In the genomic region with DNA sequence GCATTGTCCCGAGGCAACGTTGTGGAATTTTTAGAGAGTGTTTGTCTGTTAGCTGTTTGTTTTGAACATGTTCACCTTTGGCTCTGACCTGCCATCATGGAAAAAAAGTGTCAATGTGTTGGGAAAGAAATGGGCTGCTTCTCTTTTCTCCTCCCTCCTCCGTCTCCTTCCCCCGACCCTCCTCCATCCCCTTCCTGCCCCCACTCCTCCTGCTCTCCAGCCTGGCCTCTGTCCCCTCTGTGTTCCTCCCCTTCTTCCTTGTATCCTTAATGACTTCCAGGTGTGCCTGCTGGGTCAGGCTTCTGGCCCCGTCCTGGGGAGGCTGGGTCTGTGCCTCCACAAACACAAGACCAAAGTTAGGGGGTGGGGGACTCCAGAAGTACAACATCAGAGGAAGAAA, we compare ENCODE assay signal across 25 cellular contexts.
"Had no signal": no experiment of that assay in that cellular context is flagged by ENCODE, and none has a peak within 500 bp of the region (broad histone marks: within the 10 kb centered on the region; RNA-seq: fewer than 3 reads in every experiment).

No MANE protein-coding gene starts in this region.

- H3K36me3 ChIP-seq: lower lobe of right lung, neural progenitor cell, ovary, right atrium auricular region, right lobe of liver, tibial nerve, vagina had no signal

- H3K27ac ChIP-seq: lower lobe of right lung, neural progenitor cell, ovary, right atrium auricular region, right lobe of liver, skin epidermis, vagina had no signal

- H3K4me1 ChIP-seq: lower lobe of right lung, right atrium auricular region, right lobe of liver, vagina had no signal

- H3K27ac Mint-ChIP-seq: neural progenitor cell; progenitor cell of endocrine pancreas; stimulated activated naive CD8-positive, alpha-beta T cell treated with anti-CD3 and anti-CD28 coated beads, Interleukin-15, Interleukin-2, amounts not matched to agents 100 ng/mL and 50 ng/mL, for 24 hours; type B pancreatic cell had no signal

- H3K9me3 ChIP-seq: lower lobe of right lung, ovary, right atrium auricular region, right lobe of liver, tibial nerve, vagina had no signal

- H3K9me3 Mint-ChIP-seq: naive thymus-derived CD8-positive, alpha-beta T cell; neural progenitor cell; stimulated activated naive CD8-positive, alpha-beta T cell treated with anti-CD3 and anti-CD28 coated beads, Interleukin-15, Interleukin-2, amounts not matched to agents 100 ng/mL and 50 ng/mL, for 24 hours; type B pancreatic cell had no signal

- H3K27me3 ChIP-seq: neural progenitor cell, ovary, right atrium auricular region, right lobe of liver, tibial nerve, vagina had no signal

- H3K4me3 Mint-ChIP-seq: naive thymus-derived CD8-positive, alpha-beta T cell; nephron progenitor cell; neural progenitor cell; stimulated activated naive CD8-positive, alpha-beta T cell treated with anti-CD3 and anti-CD28 coated beads, Interleukin-15, Interleukin-2, amounts not matched to agents 100 ng/mL and 50 ng/mL, for 24 hours; type B pancreatic cell had no signal

- H3K36me3 Mint-ChIP-seq: naive thymus-derived CD8-positive, alpha-beta T cell; neural progenitor cell; type B pancreatic cell had no signal

- H3K4me1 Mint-ChIP-seq: naive thymus-derived CD8-positive, alpha-beta T cell had no signal

- H3K27me3 Mint-ChIP-seq: naive thymus-derived CD8-positive, alpha-beta T cell; stimulated activated naive CD8-positive, alpha-beta T cell treated with anti-CD3 and anti-CD28 coated beads, Interleukin-15, Interleukin-2, amounts not matched to agents 100 ng/mL and 50 ng/mL, for 24 hours had no signal

- H3K4me3 ChIP-seq: lower lobe of right lung, neural progenitor cell, ovary, right atrium auricular region, right lobe of liver, skin epidermis, tibial nerve, vagina had no signal

- ATAC-seq: left ventricle myocardium superior; lower lobe of right lung; naive thymus-derived CD8-positive, alpha-beta T cell had no signal

- DNase-seq: head of caudate nucleus; hippocampal formation; islet precursor cell; left ventricle myocardium superior; lower lobe of right lung; mammary epithelial cell; mesenchymal stem cell; naive thymus-derived CD8-positive, alpha-beta T cell; nephron progenitor cell; ovary; right lobe of liver; stimulated activated CD4-positive, alpha-beta T cell treated with anti-CD3 and anti-CD28 coated beads, Interleukin-12 subunit alpha, Interleukin-12 subunit beta, amount 100 ng/mL, for 4 hours; stimulated activated CD4-positive, alpha-beta T cell treated with anti-CD3 and anti-CD28 coated beads, Interleukin-15, amount 100 ng/mL, for 24 hours; stimulated activated CD4-positive, alpha-beta T cell treated with anti-CD3 and anti-CD28 coated beads, Interleukin-2, amount 100 ng/mL, for 24 hours; stimulated activated CD4-positive, alpha-beta T cell treated with anti-CD3 and anti-CD28 coated beads, Interleukin-4, amount 100 ng/mL, for 1 hour; stimulated activated naive CD4-positive, alpha-beta T cell; substantia nigra had no signal
